9 cellular contexts compared by ENCODE assay signal in genomic region chr17:42769964-42770363, GRCh38. TPM values are rescaled to one million over a fixed set of nuclear protein-coding genes. Genes with fewer than 3 reads are reported as not detected.
"Had no signal": no experiment of that assay in that cellular context is flagged by ENCODE, and none has a peak within 500 bp of the region (broad histone marks: within the 10 kb centered on the region; RNA-seq: fewer than 3 reads in every experiment).

No MANE protein-coding gene starts in this region.

RNA-seq across cellular contexts. Expression of gene RAMP2, which starts 8.9 kb away (rescaled TPM):
- total RNA-seq: mammary epithelial cell, mononuclear cell, myocyte had no signal
- polyA plus RNA-seq: immature natural killer cell, keratinocyte had no signal

RNA-seq across cellular contexts. Expression of gene WNK4, which starts 10.4 kb away (rescaled TPM):
- total RNA-seq: left cardiac atrium, left ventricle myocardium inferior, left ventricle myocardium superior, mesenteric fat pad, myocyte had no signal
- polyA plus RNA-seq: immature natural killer cell had no signal
